Comparison of ENCODE assay signal across 8 cellular contexts in the genomic region with DNA sequence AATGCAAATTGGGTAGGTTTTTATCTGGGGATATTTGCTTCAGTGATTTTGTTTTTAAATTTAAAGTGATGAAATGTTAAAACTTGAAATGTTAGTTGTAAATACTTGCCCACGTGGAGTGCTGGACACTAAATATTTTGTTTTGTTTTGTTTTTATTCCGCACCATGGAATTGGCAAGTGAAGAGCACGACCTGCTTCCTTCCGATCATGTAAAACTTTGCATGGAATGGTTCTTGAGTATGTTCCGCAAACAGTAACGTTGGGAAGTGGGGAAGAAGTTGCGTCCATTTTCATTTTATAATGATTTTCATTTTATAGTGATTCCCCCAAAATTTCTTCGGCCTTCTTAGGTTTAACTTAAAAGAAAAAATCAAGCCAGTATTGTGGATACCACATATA. TPM values are rescaled to one million over a fixed set of nuclear protein-coding genes. Genes with fewer than 3 reads are reported as not detected.
DNase-seq lines count a peak whose midpoint lies in the region; ATAC-seq and TF ChIP-seq lines count a peak whose summit lies in the region.

No MANE protein-coding gene starts in this region.

- CTCF ChIA-PET in CD4-positive, alpha-beta memory T cell (lab: Charles Lee; ENCODE audit: partially characterized antibody) = no interaction called here
- CTCF ChIA-PET in GM10248 (lab: Yijun Ruan, JAX) = no interaction called here

- no peak for TF ChIP-seq CTCF in MM.1S (IDR thresholded peaks at IDR 0.05; ENCODE audit: low read length)
- TF ChIP-seq CTCF in colonic mucosa (IDR thresholded peaks at IDR 0.05) = no peak
- TF ChIP-seq CTCF in nephron (IDR thresholded peaks at IDR 0.05; ENCODE audit: unreplicated experiment in 3 of 3) = no peak
- no peak for TF ChIP-seq CTCF in GM10248 (IDR thresholded peaks at IDR 0.05; ENCODE audit: control extremely low read depth, extremely low read depth, low read depth, missing control alignments)

- POLR2A ChIA-PET in CD4-positive, alpha-beta memory T cell (lab: Charles Lee; ENCODE audit: partially characterized antibody) = no interaction called here
- POLR2A ChIA-PET in GM10248 (lab: Yijun Ruan, JAX) = no interaction called here

- no peaks in the 10 kb centered on the region for H3K9me3 Mint-ChIP-seq in CD4-positive, alpha-beta memory T cell
- H3K9me3 Mint-ChIP-seq in nephron = no peaks in the 10 kb centered on the region

- DNase-seq in CD4-positive, alpha-beta memory T cell = no peak
- no peak for DNase-seq in MM.1S
- no peak for DNase-seq in colonic mucosa
- DNase-seq in GM10248 (ENCODE audit: extremely low spot score) = no peak
- DNase-seq in islet precursor cell = no peak
- no peak for DNase-seq in OCI-M1 (lab: John Stamatoyannopoulos, UW)

- H3K27ac Mint-ChIP-seq in CD4-positive, alpha-beta memory T cell = peak overlapping the region; percentile 7 to 98 (median 96)
- H3K27ac Mint-ChIP-seq in nephron = peak overlapping the region; percentile 98 to 99 (median 98)

- H3K9ac ChIP-seq in MM.1S (ENCODE audit: low read length) (peak overlapping the region; percentile 79), colonic mucosa (ENCODE audit: low read depth in 2 of 2, low read length in 2 of 2) (peak overlapping the region in 1 of 2 donors; percentile 79)

- no peaks in the 10 kb centered on the region for H4K20me1 ChIP-seq in MM.1S (ENCODE audit: insufficient read depth, low read length)

- no peaks in the 10 kb centered on the region for H3K36me3 ChIP-seq in CD4-positive, alpha-beta memory T cell (ENCODE audit: insufficient read depth, low read length)
- H3K36me3 ChIP-seq in MM.1S (replicated peaks; ENCODE audit: insufficient read depth, low read length) (no peaks in the 10 kb centered on the region), colonic mucosa (no peaks in the 10 kb centered on the region)

- peak overlapping the region; percentile 70 for H3K4me2 ChIP-seq in MM.1S (ENCODE audit: low read depth, low read length)

- peak overlapping the region in 1 of 2 donors; percentile 99 for H3K4me3 ChIP-seq in CD4-positive, alpha-beta memory T cell (ENCODE audit: low read length in 2 of 2)
- H3K4me3 ChIP-seq in MM.1S (ENCODE audit: low read length) (peak overlapping the region; percentile 90), colonic mucosa (peak overlapping the region; percentile 96)

- H3F3A ChIP-seq in MM.1S (ENCODE audit: insufficient read depth, low read length) = peaks cover 13% of the 10 kb centered on the region

- intact Hi-C loops in CD4-positive, alpha-beta memory T cell (cut with micrococcal nuclease) = no loop called here
- intact Hi-C loops in colonic mucosa (cut with DNase I) = no loop called here

- no peaks in the 10 kb centered on the region for H3K27me3 ChIP-seq in CD4-positive, alpha-beta memory T cell (ENCODE audit: insufficient read depth, low read length)
- H3K27me3 ChIP-seq in MM.1S (replicated peaks; ENCODE audit: insufficient read depth, low read length) (no peaks in the 10 kb centered on the region), colonic mucosa (no peaks in the 10 kb centered on the region)

- H3K27ac ChIP-seq in CD4-positive, alpha-beta memory T cell (ENCODE audit: low read depth, low read length) = peak overlapping the region; percentile 47
- H3K27ac ChIP-seq in MM.1S (ENCODE audit: low read length) (peak overlapping the region; percentile 86), colonic mucosa (peak overlapping the region; percentile 56)

- no peaks in the 10 kb centered on the region for H3K9me2 ChIP-seq in MM.1S (replicated peaks; ENCODE audit: insufficient read depth, low read length)

- no peak for ATAC-seq in GM19455 (IDR thresholded peaks at IDR 0.05; ENCODE audit: unreplicated experiment)

- H3K9me3 ChIP-seq in CD4-positive, alpha-beta memory T cell (ENCODE audit: control insufficient read depth in 1 of 2, low read length in 2 of 2) = no peaks in the 10 kb centered on the region
- H3K9me3 ChIP-seq in MM.1S (replicated peaks; ENCODE audit: insufficient read depth, low read length) (no peaks in the 10 kb centered on the region), colonic mucosa (no peaks in the 10 kb centered on the region)

- peak overlapping the region; percentile 97 for H2AFZ ChIP-seq in MM.1S (ENCODE audit: low read length)

- H3K79me2 ChIP-seq in MM.1S (ENCODE audit: low read length) = peaks cover 5% of the 10 kb centered on the region; the same call in 1 of the 2 replicates

- no peaks in the 10 kb centered on the region for H3K27me3 Mint-ChIP-seq in CD4-positive, alpha-beta memory T cell
- H3K27me3 Mint-ChIP-seq in nephron (ENCODE audit: low read depth) = no peaks in the 10 kb centered on the region

- H3K4me1 ChIP-seq in CD4-positive, alpha-beta memory T cell (ENCODE audit: insufficient read depth, low read length) = peaks cover 13% of the 10 kb centered on the region
- H3K4me1 ChIP-seq in MM.1S (ENCODE audit: low read length) (peaks cover 18% of the 10 kb centered on the region; the same call in 1 of the 2 replicates), colonic mucosa (no peaks in the 10 kb centered on the region)

- H3K4me3 Mint-ChIP-seq in CD4-positive, alpha-beta memory T cell = peak overlapping the region; percentile 94 to 99 (median 98)
- H3K4me3 Mint-ChIP-seq in nephron = peak overlapping the region; percentile 97 to 100 (median 97)

- H3K4me1 Mint-ChIP-seq in CD4-positive, alpha-beta memory T cell = peaks cover 2 to 30% (median 17%) of the 10 kb centered on the region in 4 donors
- peaks cover 24% of the 10 kb centered on the region for H3K4me1 Mint-ChIP-seq in nephron

- H3K36me3 Mint-ChIP-seq in CD4-positive, alpha-beta memory T cell = peaks cover 12 to 13% of the 10 kb centered on the region in 2 donors
- H3K36me3 Mint-ChIP-seq in nephron (ENCODE audit: low read depth) = peaks cover 15% of the 10 kb centered on the region

RNA-seq across cellular contexts. Expression of a gene that starts 0.8 kb away (rescaled TPM):
- 1 to 10 TPM; 3.1 to 3.2 TPM for total RNA-seq in CD4-positive, alpha-beta memory T cell
- 1 to 10 TPM; 1.5 to 1.6 TPM for polyA plus RNA-seq in CD4-positive, alpha-beta memory T cell
- total RNA-seq in colonic mucosa = 1 to 10 TPM; 1.7 to 4.9 TPM
